In the genomic region with DNA sequence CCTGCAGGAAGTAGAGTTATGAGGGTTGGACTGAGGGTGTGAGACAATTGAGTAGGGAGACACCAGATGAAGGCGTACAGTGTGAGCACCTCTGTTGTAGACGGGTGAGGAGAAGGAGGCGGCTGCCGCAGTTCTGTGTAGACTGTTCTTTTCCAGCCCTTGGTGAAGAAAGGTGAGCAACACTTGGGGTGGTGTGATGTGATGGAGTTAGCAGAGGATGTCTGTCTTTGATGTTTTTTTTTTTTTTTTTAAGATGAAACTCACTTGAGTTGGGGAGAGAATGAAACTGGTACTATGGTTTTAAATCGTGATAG, we compare ENCODE assay signal across 11 cellular contexts. TPM values are rescaled to one million over a fixed set of nuclear protein-coding genes. Genes with fewer than 3 reads are reported as not detected.
A peak's percentile ranks its signal among the peaks of the same experiment; 100 is the strongest.
DNase-seq lines count a peak whose midpoint lies in the region; ATAC-seq and TF ChIP-seq lines count a peak whose summit lies in the region.
"Had no signal": no experiment of that assay in that cellular context is flagged by ENCODE, and none has a peak within 500 bp of the region (broad histone marks: within the 10 kb centered on the region; RNA-seq: fewer than 3 reads in every experiment).

No MANE protein-coding gene starts in this region.

- H2AK5ac ChIP-seq in trophoblast cell (ENCODE audit: low read length): no peak overlapping the region

- H3K9me3 ChIP-seq in PC-9 (ENCODE audit: insufficient read depth, low read depth) (no peaks in the 10 kb centered on the region), mucosa of descending colon (no peaks in the 10 kb centered on the region), trophoblast cell (ENCODE audit: insufficient read depth, low read depth, low read length) (no peaks in the 10 kb centered on the region), sigmoid colon (no peaks in the 10 kb centered on the region)

- POLR2A ChIA-PET in PC-9 (lab: Charles Lee; ENCODE audit: unreplicated experiment): interaction anchor here (0.7 kb wide), 1 partner anchor 194 kb away, joined by 4 read pairs; no protein-coding TSS in a partner anchor

- no peak overlapping the region for H2BK120ac ChIP-seq in trophoblast cell (ENCODE audit: insufficient read depth, low read length, poor library complexity)

- DNase-seq in PC-9: no peak
- peak; percentile 35 for DNase-seq in activated T-cell treated with anti-CD3 and anti-CD28 coated beads for 1 hour (ENCODE audit: low read depth)
- peak; percentile 22 for DNase-seq in stimulated activated CD8-positive, alpha-beta memory T cell treated with anti-CD3 and anti-CD28 coated beads, Interleukin-12 subunit alpha, Interleukin-12 subunit beta, amount 100 ng/mL, for 4 hours (ENCODE audit: low read depth)
- DNase-seq in NCI-H446 (lab: John Stamatoyannopoulos, UW): no peak
- DNase-seq in mucosa of descending colon: no peak
- DNase-seq in trophoblast cell: no peak
- DNase-seq in sigmoid colon: no peak
- DNase-seq: cerebellar nuclear complex, SW 1271 had no signal

- no CpG with 5 or more reads among the region's 5 CpGs for WGBS in trophoblast cell (ENCODE audit: extremely low coverage, insufficient coverage, insufficient read length)
- WGBS in sigmoid colon, 2 donors: 72 to 74% methylated on average over 5 of the region's 5 CpGs

- H2BK5ac ChIP-seq in trophoblast cell (ENCODE audit: low read depth, low read length, poor library complexity): no peak overlapping the region

- peaks cover 11% of the 10 kb centered on the region for H3F3A ChIP-seq in PC-9 (ENCODE audit: insufficient read depth, low read depth)

- H3K27ac ChIP-seq in PC-9: no peak overlapping the region
- no peak overlapping the region for H3K27ac ChIP-seq in trophoblast cell (ENCODE audit: low read depth, low read length)
- no peak overlapping the region for H3K27ac ChIP-seq in sigmoid colon

- intact Hi-C loops in PC-9 (cut with micrococcal nuclease; ENCODE audit: unreplicated experiment) (no loop called here), mucosa of descending colon (cut with DNase I, micrococcal nuclease) (no loop called here), sigmoid colon (cut with DNase I) (no loop called here)

- H3K4me1 ChIP-seq in PC-9 (replicated peaks; ENCODE audit: insufficient read depth) (peaks cover 18% of the 10 kb centered on the region), mucosa of descending colon (ENCODE audit: low read depth) (peaks cover 7% of the 10 kb centered on the region), trophoblast cell (ENCODE audit: control insufficient read depth in 1 of 2, insufficient read depth in 2 of 2, low read length in 2 of 2) (peaks cover 3 to 9% of the 10 kb centered on the region in 2 experiments), sigmoid colon (peaks cover 0 to 17% (median 12%) of the 10 kb centered on the region in 4 donors)

- no peaks in the 10 kb centered on the region for H3K79me2 ChIP-seq in PC-9 (ENCODE audit: low read depth)
- peaks cover 4% of the 10 kb centered on the region for H3K79me2 ChIP-seq in trophoblast cell (ENCODE audit: control insufficient read depth, insufficient read depth, low read length, poor library complexity)

- H3K9ac ChIP-seq in trophoblast cell (ENCODE audit: low read length): no peak overlapping the region

- no peak overlapping the region for H4K91ac ChIP-seq in trophoblast cell (ENCODE audit: low read depth, low read length)

- H3K9me2 ChIP-seq in PC-9 (ENCODE audit: insufficient read depth): no peaks in the 10 kb centered on the region

- H4K12ac ChIP-seq in trophoblast cell (ENCODE audit: low read depth, low read length): no peak overlapping the region

- TF ChIP-seq CTCF in PC-9 (conservative IDR thresholded peaks at IDR 0.05) (no peak), mucosa of descending colon (IDR thresholded peaks at IDR 0.05) (no peak), sigmoid colon (IDR thresholded peaks at IDR 0.05) (no peak)

- H3K36me3 ChIP-seq in PC-9 (ENCODE audit: low read depth): no peaks in the 10 kb centered on the region
- H3K36me3 ChIP-seq in mucosa of descending colon (ENCODE audit: low read depth): no peaks in the 10 kb centered on the region
- no peaks in the 10 kb centered on the region for H3K36me3 ChIP-seq in trophoblast cell (ENCODE audit: control insufficient read depth in 1 of 2, insufficient read depth in 2 of 2, low read length in 2 of 2)
- H3K36me3 ChIP-seq in sigmoid colon: no peaks in the 10 kb centered on the region

- no peak overlapping the region for H2BK12ac ChIP-seq in trophoblast cell (ENCODE audit: low read length)

- no peak for TF ChIP-seq EP300 in sigmoid colon (IDR thresholded peaks at IDR 0.05)

- H4K8ac ChIP-seq in trophoblast cell (ENCODE audit: low read depth, low read length): no peak overlapping the region

- TF ChIP-seq POLR2A in sigmoid colon (IDR thresholded peaks at IDR 0.05): no peak

- H3K4me3 ChIP-seq in PC-9 (peak overlapping the region; percentile 87; the same call in 1 of the 2 replicates), mucosa of descending colon (no peak overlapping the region), trophoblast cell (ENCODE audit: low read depth, low read length) (no peak overlapping the region), sigmoid colon (no peak overlapping the region)

- H2AFZ ChIP-seq in PC-9 (0 out of 2 replicates have a peak overlapping the region, but pooled peaks have one; percentile 96), trophoblast cell (ENCODE audit: insufficient read depth, low read length, poor library complexity) (no peak overlapping the region)

- peaks cover 5% of the 10 kb centered on the region for H3K79me1 ChIP-seq in trophoblast cell (ENCODE audit: low read length)

- no peaks in the 10 kb centered on the region for H4K20me1 ChIP-seq in PC-9 (ENCODE audit: insufficient read depth)

- no peak overlapping the region for H3K14ac ChIP-seq in trophoblast cell (ENCODE audit: low read length)

- no peak overlapping the region for H3K23ac ChIP-seq in trophoblast cell (ENCODE audit: low read length)

- ATAC-seq in esophagus mucosa (peak; percentile 8), mucosa of descending colon (no peak)

- CTCF ChIA-PET in PC-9 (lab: Charles Lee): no interaction called here

- H3K4me2 ChIP-seq in PC-9 (peak overlapping the region; percentile 100), trophoblast cell (ENCODE audit: low read length) (no peak overlapping the region)

- BruUV-seq in PC-9 (replicated peaks; lab: Mats Ljungman, UMichigan): no TSS peak

- H3K18ac ChIP-seq in trophoblast cell (ENCODE audit: low read length): no peak overlapping the region

- H3K27me3 ChIP-seq in PC-9 (ENCODE audit: insufficient read depth, low read depth) (no peaks in the 10 kb centered on the region), trophoblast cell (ENCODE audit: insufficient read depth, low read length) (no peaks in the 10 kb centered on the region), sigmoid colon (no peaks in the 10 kb centered on the region)

- no peak overlapping the region for H3K4ac ChIP-seq in trophoblast cell (ENCODE audit: low read depth, low read length)

RNA-seq across cellular contexts. Expression of gene RNF216, which starts 42.8 kb away (rescaled TPM):
- total RNA-seq in PC-9 (2021) (38.0 and 39.9 TPM in 2 replicates), esophagus mucosa (10.9 TPM), mucosa of descending colon (10 to 100 TPM; 17.4 to 39.7 (median 19.6) TPM), sigmoid colon (10 to 100 TPM; 32.1 to 47.6 (median 39.9) TPM)
- polyA plus RNA-seq in trophoblast cell (2013): 25.1 and 25.8 TPM in 2 replicates
- polyA plus RNA-seq in sigmoid colon: 10 to 100 TPM in 1 of 3 donors, 1 to 10 TPM in 2; 4.8 to 14.7 (median 6.0) TPM

RNA-seq across cellular contexts. Expression of gene OCM, which starts 56.3 kb away (rescaled TPM):
- 0.83 TPM in 1 of 2 replicates, not detected in the other for total RNA-seq in PC-9 (2021)
- total RNA-seq in esophagus mucosa: not detected
- under 1 TPM in 1 of 3 donors, not detected in 2; 0.44 TPM for total RNA-seq in mucosa of descending colon
- polyA plus RNA-seq in trophoblast cell (2013): not detected in 2 replicates
- total RNA-seq in sigmoid colon: not detected
- polyA plus RNA-seq in sigmoid colon: under 1 TPM in 1 of 3 donors, not detected in 2; 0.28 TPM
- total RNA-seq: HT1080 had no signal

Comparison
In these comparisons a context has a peak if more than half of its experiments do, and no peak if none do; other contexts are left out.
1. DNase-seq: peak in activated T-cell treated with anti-CD3 and anti-CD28 coated beads for 1 hour (single experiment) and stimulated activated CD8-positive, alpha-beta memory T cell treated with anti-CD3 and anti-CD28 coated beads, Interleukin-12 subunit alpha, Interleukin-12 subunit beta, amount 100 ng/mL, for 4 hours (single experiment); none in PC-9 (0 of 2), NCI-H446 (0 of 2), mucosa of descending colon (0 of 3), trophoblast cell (0 of 2) and sigmoid colon (single experiment).